In genomic region chr2:164810843-164811242, GRCh38 we compare ENCODE assay signal across 1 cellular context.
TF ChIP-seq lines count a peak whose summit lies in the region.

No MANE protein-coding gene starts in this region.

TF ChIP-seq in HepG2, 621 proteins besides CTCF, POLR2A, EP300 and RAD21 (continued from another document and continues in another):
- TF ChIP-seq PAXIP1 (CRISPR knock-in tag; conservative IDR thresholded peaks at IDR 0.05): peak; percentile 88
- peak; percentile 60 for TF ChIP-seq MAX (IDR thresholded peaks at IDR 0.05)
- TF ChIP-seq ZBTB44 (CRISPR knock-in tag; IDR thresholded peaks at IDR 0.05): no peak
- peak; percentile 76; the same call in 1 of the 2 replicates for TF ChIP-seq ZBTB39 (CRISPR knock-in tag; IDR thresholded peaks at IDR 0.05)
- peak; percentile 88 for TF ChIP-seq MLX (CRISPR knock-in tag; IDR thresholded peaks at IDR 0.05)
- no peak for TF ChIP-seq MTF2 (CRISPR knock-in tag; IDR thresholded peaks at IDR 0.05; ENCODE audit: borderline replicate concordance)
- TF ChIP-seq ZKSCAN8 (CRISPR knock-in tag; IDR thresholded peaks at IDR 0.05; ENCODE audit: borderline replicate concordance): peak; percentile 66; the same call in 1 of the 2 replicates
- no peak for TF ChIP-seq ZNF780A (CRISPR knock-in tag; IDR thresholded peaks at IDR 0.05)
- TF ChIP-seq KDM1A (CRISPR knock-in tag; IDR thresholded peaks at IDR 0.05): 0 out of 2 replicates have a peak, but pooled peaks have one; percentile 15
- TF ChIP-seq NR2F2 (IDR thresholded peaks at IDR 0.05; ENCODE audit: borderline replicate concordance, low read depth): peak; percentile 90
- TF ChIP-seq ZNF354B (CRISPR knock-in tag; IDR thresholded peaks at IDR 0.05): no peak
- TF ChIP-seq PLSCR1 (CRISPR knock-in tag; IDR thresholded peaks at IDR 0.05; ENCODE audit: borderline replicate concordance): no peak
- peak; percentile 99 for TF ChIP-seq CEBPB (IDR thresholded peaks at IDR 0.05; ENCODE audit: borderline replicate concordance, low read depth, low read length)
- TF ChIP-seq REST (IDR thresholded peaks at IDR 0.05; ENCODE audit: borderline replicate concordance in 1 of 2, low read depth in 1 of 2, low read length in 2 of 2): peak in 1 of 2 experiments; percentile 69; a peak in 1 of 4 replicates
- peak; percentile 94 for TF ChIP-seq ZGPAT (CRISPR knock-in tag; IDR thresholded peaks at IDR 0.05)
- TF ChIP-seq ZNF484 (CRISPR knock-in tag; IDR thresholded peaks at IDR 0.05; ENCODE audit: borderline replicate concordance, low read depth): no peak
- peak; percentile 51; the same call in 1 of the 2 replicates for TF ChIP-seq DMAP1 (CRISPR knock-in tag; IDR thresholded peaks at IDR 0.05)
- no peak for TF ChIP-seq EZH2 (conservative IDR thresholded peaks at IDR 0.05; ENCODE audit: low read depth, low read length)
- peak; percentile 19; the same call in 1 of the 2 replicates for TF ChIP-seq STAG1 (CRISPR knock-in tag; IDR thresholded peaks at IDR 0.05)
- TF ChIP-seq SYNCRIP (IDR thresholded peaks at IDR 0.05; ENCODE audit: insufficient read depth, low read depth, low read length): no peak
- TF ChIP-seq SMAD3 (CRISPR knock-in tag; IDR thresholded peaks at IDR 0.05): peak; percentile 93
- TF ChIP-seq FOXP4 (CRISPR knock-in tag; IDR thresholded peaks at IDR 0.05): peak; percentile 99
- TF ChIP-seq PRDM10 (CRISPR knock-in tag; IDR thresholded peaks at IDR 0.05; ENCODE audit: low read depth): no peak
- TF ChIP-seq CHCHD3 (CRISPR knock-in tag; IDR thresholded peaks at IDR 0.05): no peak
- peak; percentile 74 for TF ChIP-seq MED8 (CRISPR knock-in tag; IDR thresholded peaks at IDR 0.05; ENCODE audit: insufficient replicate concordance)
- peak; percentile 97 for TF ChIP-seq BCL6 (CRISPR knock-in tag; IDR thresholded peaks at IDR 0.05)
- no peak for TF ChIP-seq PRMT3 (CRISPR knock-in tag; IDR thresholded peaks at IDR 0.05; ENCODE audit: borderline replicate concordance, low read depth)
- TF ChIP-seq REPIN1 (CRISPR knock-in tag; IDR thresholded peaks at IDR 0.05; ENCODE audit: borderline replicate concordance, low read depth): no peak; the same call in 1 of the 2 replicates
- no peak for TF ChIP-seq ZNF619 (CRISPR knock-in tag; IDR thresholded peaks at IDR 0.05)
- TF ChIP-seq TGIF2 (CRISPR knock-in tag; IDR thresholded peaks at IDR 0.05): peak; percentile 79
- 0 out of 2 replicates have a peak, but pooled peaks have one; percentile 92 for TF ChIP-seq TOE1 (CRISPR knock-in tag; IDR thresholded peaks at IDR 0.05)
- TF ChIP-seq ZNF264 (CRISPR knock-in tag; IDR thresholded peaks at IDR 0.05): peak; percentile 92
